21 cellular contexts compared by ENCODE assay signal in the genomic region with DNA sequence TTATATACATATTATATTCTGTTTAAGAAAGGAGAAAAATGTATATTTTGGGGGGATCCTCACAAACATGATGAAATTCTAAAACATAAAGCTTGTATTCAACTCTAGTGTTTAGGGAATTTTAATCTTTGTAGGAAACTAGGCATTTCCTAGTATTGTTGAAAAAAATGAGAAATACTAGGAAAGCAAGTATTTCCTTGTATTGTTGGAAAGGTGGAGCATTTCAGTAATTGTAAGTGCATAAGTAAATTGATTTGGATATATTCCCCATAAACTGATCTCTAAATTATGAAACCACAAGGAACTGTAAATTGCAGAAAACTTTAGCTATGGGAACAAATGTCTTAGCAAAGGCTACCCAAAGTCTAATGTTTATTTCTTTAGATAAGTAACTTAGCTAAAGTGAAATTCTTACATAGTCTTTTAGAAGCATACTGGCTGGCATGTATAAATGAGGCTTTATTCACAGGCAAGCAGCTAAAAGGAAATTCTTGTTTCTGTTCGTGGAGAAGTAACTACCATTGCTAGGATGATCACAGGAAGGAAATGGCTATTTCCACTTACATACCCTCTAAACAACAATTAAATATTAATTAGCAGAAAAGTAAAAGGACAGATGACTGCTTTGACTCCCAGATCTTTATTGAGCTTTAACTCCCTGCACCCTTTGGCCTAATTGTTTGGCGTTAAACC. TPM values are rescaled to one million over a fixed set of nuclear protein-coding genes. Genes with fewer than 3 reads are reported as not detected.
"Had no signal": no experiment of that assay in that cellular context is flagged by ENCODE, and none has a peak within 500 bp of the region (broad histone marks: within the 10 kb centered on the region; RNA-seq: fewer than 3 reads in every experiment).

No MANE protein-coding gene starts in this region.

- H3K27ac ChIP-seq: colonic mucosa, pancreas, prostate gland, suprapubic skin had no signal

- H3K36me3 ChIP-seq: colonic mucosa, pancreas, prostate gland, sigmoid colon, suprapubic skin, thyroid gland, uterus had no signal

- H3K9me3 ChIP-seq: colonic mucosa, pancreas, prostate gland, sigmoid colon, suprapubic skin, thyroid gland, uterus had no signal

- H3K4me1 ChIP-seq: colonic mucosa, pancreas, prostate gland, sigmoid colon, suprapubic skin, uterus had no signal

- H3K36me3 Mint-ChIP-seq: memory B cell, mesothelial cell of epicardium, type B pancreatic cell had no signal

- ATAC-seq: esophagus mucosa, pancreas had no signal

- H3K9me3 Mint-ChIP-seq: endodermal cell, memory B cell, mesothelial cell of epicardium, nephron, type B pancreatic cell had no signal

- H3K4me3 Mint-ChIP-seq: endodermal cell, memory B cell, mesothelial cell of epicardium, nephron, type B pancreatic cell had no signal

- H3K4me1 Mint-ChIP-seq: memory B cell, mesothelial cell of epicardium, nephron had no signal

- H3K4me3 ChIP-seq: colonic mucosa, pancreas, prostate gland, sigmoid colon, suprapubic skin, thyroid gland, uterus had no signal

- DNase-seq: colonic mucosa; effector CD4-positive, alpha-beta T cell; endodermal cell; hippocampal formation; occipital lobe; pancreas; retina; sigmoid colon; small intestine; stimulated activated CD4-positive, alpha-beta T cell treated with anti-CD3 and anti-CD28 coated beads, Interleukin-2, amount 100 ng/mL, for 48 hours; stimulated activated naive CD4-positive, alpha-beta T cell treated with Interleukin-2 at 50 U/mL for 16 hours; thyroid gland; uterus had no signal

- H3K27me3 ChIP-seq: colonic mucosa, pancreas, sigmoid colon, thyroid gland, uterus had no signal

- H3K27ac Mint-ChIP-seq: endodermal cell, memory B cell, mesothelial cell of epicardium, nephron, type B pancreatic cell had no signal

RNA-seq across cellular contexts. Expression of a gene that starts 19.9 kb away (rescaled TPM):
- total RNA-seq: fibroblast of villous mesenchyme, mesothelial cell of epicardium had no signal
